Comparison of ENCODE assay signal across 8 cellular contexts in genomic region chr6:84033523-84034451, GRCh38. TPM values are rescaled to one million over a fixed set of nuclear protein-coding genes. Genes with fewer than 3 reads are reported as not detected.
A peak's percentile ranks its signal among the peaks of the same experiment; 100 is the strongest.
DNase-seq lines count a peak whose midpoint lies in the region; ATAC-seq, FAIRE-seq and TF ChIP-seq lines count a peak whose summit lies in the region.

TSS of gene MRAP2 (plus strand) at chr6:84033772. CDS start at chr6:84055319, 21,547 bp downstream.

- peak within 1 kb of the TSS; percentile 97 for H2AFZ ChIP-seq in endothelial cell of umbilical vein (ENCODE audit: low read depth, low read length)

- H3K9me3 ChIP-seq in Peyer's patch: no peaks in the 10 kb centered on the region
- no peaks in the 10 kb centered on the region for H3K9me3 ChIP-seq in endothelial cell of umbilical vein (replicated peaks; ENCODE audit: control insufficient read depth, insufficient read depth, low read length)

- dilution Hi-C loops in endothelial cell of umbilical vein (cut with MboI; ENCODE audit: extremely low pct_ligation_motif_present, low sequenced_read_pairs): no loop called here

- TF ChIP-seq CTCF in Peyer's patch (IDR thresholded peaks at IDR 0.05) (no peak), endothelial cell of umbilical vein (IDR thresholded peaks at IDR 0.05; ENCODE audit: extremely low read depth in 1 of 2, insufficient read depth in 1 of 2, low read depth in 1 of 2, low read length in 2 of 2) (no peak)

- intact Hi-C loops in endothelial cell of umbilical vein (cut with micrococcal nuclease): loop anchor here (5.0 to 10.0 kb wide), 2 partner anchors 161 to 194 kb away; partner anchors contain the start of gene CEP162

- no peaks in the 10 kb centered on the region for H3K27me3 ChIP-seq in Peyer's patch
- peaks cover 3 to 5% of the 10 kb centered on the region in 2 experiments for H3K27me3 ChIP-seq in endothelial cell of umbilical vein (ENCODE audit: control insufficient read depth in 2 of 2, insufficient read depth in 2 of 2, low read length in 2 of 2)

- H3K9me1 ChIP-seq in endothelial cell of umbilical vein (replicated peaks; ENCODE audit: control insufficient read depth, extremely low read depth, insufficient read depth, low read length): no peaks in the 10 kb centered on the region

- DNase-seq in ELR (ENCODE audit: low read depth) (peak; percentile 36), HEK293T (ENCODE audit: extremely low spot score) (peak; percentile 53), Peyer's patch (peak in 2 of 3 donors; percentile 48 to 75), endothelial cell of umbilical vein (ENCODE audit: low read depth, low spot score) (peak; percentile 32), myocyte (ENCODE audit: low read depth) (peak; percentile 37), NCI-H526 treated with DMSO at 0.1 percent for 48 hours (lab: John Stamatoyannopoulos, UW) (no peak)

- H4K20me1 ChIP-seq in endothelial cell of umbilical vein (replicated peaks; ENCODE audit: control insufficient read depth, extremely low read depth, insufficient read depth, low read length): no peaks in the 10 kb centered on the region

- peak in 1 of 2 donors; percentile 19 for TF ChIP-seq POLR2A in Peyer's patch (IDR thresholded peaks at IDR 0.05)
- TF ChIP-seq POLR2A in endothelial cell of umbilical vein (IDR thresholded peaks at IDR 0.05; ENCODE audit: low read depth, low read length): no peak

- H3K36me3 ChIP-seq in Peyer's patch (no peaks in the 10 kb centered on the region), endothelial cell of umbilical vein (ENCODE audit: control insufficient read depth in 2 of 2, extremely low read depth in 1 of 2, insufficient read depth in 2 of 2, low read length in 2 of 2) (no peaks in the 10 kb centered on the region)

- H3K79me2 ChIP-seq in endothelial cell of umbilical vein (ENCODE audit: control insufficient read depth, insufficient read depth, low read length): no peaks in the 10 kb centered on the region

- no peak for ATAC-seq in HG03457 (IDR thresholded peaks at IDR 0.05; ENCODE audit: unreplicated experiment)
- no peak for ATAC-seq in GM19324 (IDR thresholded peaks at IDR 0.05; ENCODE audit: low FRiP score, unreplicated experiment)

- no TSS peak for BruUV-seq in endothelial cell of umbilical vein (replicated peaks; lab: Mats Ljungman, UMichigan)

- peak within 1 kb of the TSS; percentile 91 for H3K4me2 ChIP-seq in endothelial cell of umbilical vein (ENCODE audit: insufficient read depth, low read length)

- peak within 1 kb of the TSS; percentile 34 to 70 (median 52) for H3K4me3 ChIP-seq in Peyer's patch
- H3K4me3 ChIP-seq in endothelial cell of umbilical vein (replicated peaks in 1 of 3; ENCODE audit: insufficient read depth in 1 of 3, low read depth in 1 of 3, low read length in 3 of 3): peak within 1 kb of the TSS; percentile 41 to 67 (median 52)

- H3K4me1 ChIP-seq in Peyer's patch (peaks cover 0 to 10% (median 4%) of the 10 kb centered on the region in 4 donors), endothelial cell of umbilical vein (ENCODE audit: control insufficient read depth, extremely low read depth, insufficient read depth, low read length) (peaks cover 6% of the 10 kb centered on the region)

- no peak for FAIRE-seq in endothelial cell of umbilical vein (lab: Jason Lieb, UNC)

- peak within 1 kb of the TSS; percentile 25 for H3K9ac ChIP-seq in endothelial cell of umbilical vein (replicated peaks; ENCODE audit: extremely low read depth, insufficient read depth, low read length)

- POLR2A ChIA-PET in HEK293T (lab: Yijun Ruan, JAX): interaction anchor here (1.1 kb wide), 1 partner anchor 18 kb away, joined by 4 read pairs; no protein-coding TSS in a partner anchor
- POLR2A ChIA-PET in endothelial cell of umbilical vein (lab: Charles Lee): no interaction called here

- peak within 1 kb of the TSS in 3 of 4 donors; percentile 17 to 52 (median 34) for H3K27ac ChIP-seq in Peyer's patch
- H3K27ac ChIP-seq in endothelial cell of umbilical vein (ENCODE audit: insufficient read depth, low read depth, low read length): no peak within 1 kb of the TSS

- CTCF ChIA-PET in HEK293T (lab: Yijun Ruan, JAX): no interaction called here
- CTCF ChIA-PET in endothelial cell of umbilical vein (lab: Charles Lee): interaction anchor here (0.7 to 1.4 kb wide), 3 partner anchors 13 to 22 kb away, joined by 3 read pairs; no protein-coding TSS in a partner anchor

TF ChIP-seq in HEK293T, 16 proteins besides CTCF, POLR2A, EP300 and RAD21:
- TF ChIP-seq CTBP1 (IDR thresholded peaks at IDR 0.05; ENCODE audit: borderline replicate concordance) (no peak), L3MBTL2 (conservative IDR thresholded peaks at IDR 0.05) (no peak; the same call in 1 of the 2 replicates), FOXA1 (IDR thresholded peaks at IDR 0.05) (no peak), SP1 (IDR thresholded peaks at IDR 0.05) (no peak), ARNT (IDR thresholded peaks at IDR 0.05) (no peak), NFRKB (IDR thresholded peaks at IDR 0.05) (no peak), SUZ12 (IDR thresholded peaks at IDR 0.05) (no peak), ELF4 (IDR thresholded peaks at IDR 0.05) (no peak), FOXK2 (IDR thresholded peaks at IDR 0.05) (no peak), FOXM1 (IDR thresholded peaks at IDR 0.05; ENCODE audit: borderline replicate concordance) (no peak), TARDBP (IDR thresholded peaks at IDR 0.05) (no peak), PKNOX1 (IDR thresholded peaks at IDR 0.05) (no peak), ZNF384 (IDR thresholded peaks at IDR 0.05) (no peak), LEF1 (IDR thresholded peaks at IDR 0.05; ENCODE audit: borderline replicate concordance) (no peak), HDGF (IDR thresholded peaks at IDR 0.05; ENCODE audit: borderline replicate concordance) (no peak), BHLHE40 (IDR thresholded peaks at IDR 0.05; ENCODE audit: borderline replicate concordance) (no peak)

TF ChIP-seq in endothelial cell of umbilical vein, 7 proteins besides CTCF, POLR2A, EP300 and RAD21:
- TF ChIP-seq POLR2AphosphoS5 (IDR thresholded peaks at IDR 0.05; ENCODE audit: insufficient read depth, low read depth, low read length): no peak
- no peak for TF ChIP-seq EZH2 (IDR thresholded peaks at IDR 0.05; ENCODE audit: borderline replicate concordance, low read depth, low read length, severe bottlenecking)
- no peak for TF ChIP-seq MAX (IDR thresholded peaks at IDR 0.05; ENCODE audit: insufficient read depth, insufficient read length)
- TF ChIP-seq JUN (IDR thresholded peaks at IDR 0.05; ENCODE audit: borderline replicate concordance, insufficient read depth, insufficient read length, low read depth): no peak
- TF ChIP-seq GATA2 (IDR thresholded peaks at IDR 0.05; ENCODE audit: insufficient read depth, insufficient read length, low read depth, low read length): no peak
- no peak for TF ChIP-seq FOS (IDR thresholded peaks at IDR 0.05; ENCODE audit: borderline replicate concordance, insufficient read depth, low read length)
- no peak for TF ChIP-seq MYC (IDR thresholded peaks at IDR 0.05; ENCODE audit: low read depth, low read length)

RNA-seq across cellular contexts. Expression of gene MRAP2, which starts in this region (rescaled TPM):
- total RNA-seq in Peyer's patch (1 to 10 TPM; 2.7 to 7.4 (median 3.7) TPM), endothelial cell of umbilical vein (3.5 and 5.8 TPM in 2 replicates), myocyte (7.0 and 8.5 TPM in 2 replicates)
- polyA plus RNA-seq in endothelial cell of umbilical vein: 8.3 and 8.6 TPM in 2 replicates
- polyA plus RNA-seq in endothelial cell of umbilical vein (2011; cell fraction: cytosol; rRNA removed): 6.1 and 6.4 TPM in 2 replicates
- 4.6 TPM in 2 replicates for polyA plus RNA-seq in endothelial cell of umbilical vein (2011; cell fraction: nucleus; rRNA removed)
- polyA plus RNA-seq in endothelial cell of umbilical vein (2012): 3.1 and 5.6 TPM in 2 replicates
- 6.5 and 7.7 TPM in 2 replicates for polyA minus RNA-seq in endothelial cell of umbilical vein
- not detected for polyA minus RNA-seq in endothelial cell of umbilical vein (2011; cell fraction: cytosol; rRNA and poly(A)+ RNA removed)
- polyA minus RNA-seq in endothelial cell of umbilical vein (2011; cell fraction: nucleus; rRNA and poly(A)+ RNA removed): 2.2 and 2.9 TPM in 2 replicates
- 2.9 TPM for polyA plus RNA-seq in myocyte (2012)
